In genomic region chr3:158107508-158108095, GRCh38 we compare ENCODE assay signal across 14 cellular contexts. TPM values are rescaled to one million over a fixed set of nuclear protein-coding genes. Genes with fewer than 3 reads are reported as not detected.
DNase-seq lines count a peak whose midpoint lies in the region; ATAC-seq and TF ChIP-seq lines count a peak whose summit lies in the region.
"Had no signal": no experiment of that assay in that cellular context is flagged by ENCODE, and none has a peak within 500 bp of the region (broad histone marks: within the 10 kb centered on the region; RNA-seq: fewer than 3 reads in every experiment).

No MANE protein-coding gene starts in this region.

- TF ChIP-seq POLR2A in lower leg skin (IDR thresholded peaks at IDR 0.05) = no peak

- 34 to 36% methylated on average over 14 of the region's 14 CpGs for WGBS in lower leg skin, 2 donors

- H3K27ac ChIP-seq in CD4-positive, alpha-beta T cell (ENCODE audit: low read depth, low read length) = no peak overlapping the region
- H3K27ac ChIP-seq in WERI-Rb-1 = peak overlapping the region; percentile 41
- H3K27ac ChIP-seq: PC-9, vagina had no signal

- peaks cover 73% of the 10 kb centered on the region for H3K4me1 Mint-ChIP-seq in CD4-positive, alpha-beta T cell (ENCODE audit: low read depth)
- peaks cover 66 to 91% of the 10 kb centered on the region in 2 donors for H3K4me1 Mint-ChIP-seq in immature natural killer cell

- peak overlapping the region; percentile 83 for H3K4me3 Mint-ChIP-seq in CD4-positive, alpha-beta T cell
- peak overlapping the region; percentile 67 to 92 (median 87) for H3K4me3 Mint-ChIP-seq in immature natural killer cell

- POLR2A ChIA-PET in CD4-positive, alpha-beta T cell (lab: Charles Lee) = interaction anchor here (0.6 to 1.5 kb wide), 2 partner anchors 9 to 23 kb away, joined by 3 to 6 read pairs; no protein-coding TSS in a partner anchor

- peaks cover 11% of the 10 kb centered on the region for H3K9me3 ChIP-seq in CD4-positive, alpha-beta T cell (ENCODE audit: control insufficient read depth, low read length)
- no peaks in the 10 kb centered on the region for H3K9me3 ChIP-seq in WERI-Rb-1 (ENCODE audit: severe bottlenecking)
- H3K9me3 ChIP-seq: vagina had no signal

- intact Hi-C loops in CD4-positive, alpha-beta T cell (cut with DNase I, micrococcal nuclease) = no loop called here
- intact Hi-C loops in lower leg skin (cut with DNase I; ENCODE audit: low total_unique reads) = no loop called here

- CTCF ChIA-PET in CD4-positive, alpha-beta T cell (lab: Charles Lee) = no interaction called here

- H3K36me3 ChIP-seq in WERI-Rb-1 = peaks cover 7% of the 10 kb centered on the region
- H3K36me3 ChIP-seq: vagina had no signal

- DNase-seq in CD4-positive, alpha-beta T cell = no peak
- DNase-seq in WERI-Rb-1 (no peak), immature natural killer cell (no peak), lower leg skin (ENCODE audit: low spot score in 2 of 2) (no peak), medulla oblongata (ENCODE audit: extremely low spot score) (no peak), NCI-H524 (lab: John Stamatoyannopoulos, UW) (no peak)
- DNase-seq: activated CD8-positive, alpha-beta memory T cell treated with anti-CD3 and anti-CD28 coated beads, Interleukin-2, amount 50 U/mL, for 4 hours; effector CD4-positive, alpha-beta T cell; GOT3; PC-9 had no signal

- H3K4me3 ChIP-seq in WERI-Rb-1 (ENCODE audit: low read depth, low read length) = peak overlapping the region; percentile 60
- no peak overlapping the region for H3K4me3 ChIP-seq in lower leg skin (ENCODE audit: low read depth, poor library complexity, severe bottlenecking)

- H3K36me3 Mint-ChIP-seq in CD4-positive, alpha-beta T cell (ENCODE audit: low read depth) = peaks cover 22% of the 10 kb centered on the region
- H3K36me3 Mint-ChIP-seq in immature natural killer cell = no peaks in the 10 kb centered on the region

- TF ChIP-seq CTCF in CD4-positive, alpha-beta T cell (IDR thresholded peaks at IDR 0.05) = no peak
- TF ChIP-seq CTCF in WERI-Rb-1 (IDR thresholded peaks at IDR 0.05; ENCODE audit: low read depth, low read length) (no peak), lower leg skin (IDR thresholded peaks at IDR 0.05) (no peak)

- no peak for ATAC-seq in CD4-positive, alpha-beta T cell (ENCODE audit: poor library complexity)
- ATAC-seq in GM18520 (IDR thresholded peaks at IDR 0.05; ENCODE audit: unreplicated experiment) (peak; percentile 35), HG02588 (IDR thresholded peaks at IDR 0.05; ENCODE audit: unreplicated experiment) (no peak)

- H3K27me3 ChIP-seq in CD4-positive, alpha-beta T cell (ENCODE audit: control insufficient read depth, insufficient read depth, low read length) = peaks cover 69% of the 10 kb centered on the region
- H3K27me3 ChIP-seq in WERI-Rb-1 (ENCODE audit: insufficient read depth, low read depth, severe bottlenecking) = no peaks in the 10 kb centered on the region

- peaks cover 70% of the 10 kb centered on the region for H3K27me3 Mint-ChIP-seq in CD4-positive, alpha-beta T cell
- peaks cover 52 to 68% (median 64%) of the 10 kb centered on the region in 3 donors for H3K27me3 Mint-ChIP-seq in immature natural killer cell (ENCODE audit: low read depth in 3 of 3)

- peak overlapping the region; percentile 66 for H3K27ac Mint-ChIP-seq in CD4-positive, alpha-beta T cell
- peak overlapping the region in 1 of 6 donors; percentile 32 for H3K27ac Mint-ChIP-seq in immature natural killer cell

- H3K9me3 Mint-ChIP-seq in CD4-positive, alpha-beta T cell = peaks cover 7% of the 10 kb centered on the region
- H3K9me3 Mint-ChIP-seq in immature natural killer cell = peaks cover 0 to 12% (median under 1%) of the 10 kb centered on the region in 6 donors

RNA-seq across cellular contexts. Expression of gene SHOX2, which starts 1.4 kb away (rescaled TPM):
- total RNA-seq in CD4-positive, alpha-beta T cell = not detected
- polyA plus RNA-seq in immature natural killer cell = not detected
- total RNA-seq in lower leg skin = 1 to 10 TPM; 1.2 to 2.7 (median 1.9) TPM
- total RNA-seq: liver had no signal
- polyA plus RNA-seq: liver had no signal

RNA-seq across cellular contexts. Expression of gene RSRC1, which starts 2.3 kb away (rescaled TPM):
- total RNA-seq in CD4-positive, alpha-beta T cell = 10 to 100 TPM; 22.3 to 24.6 TPM
- 10 to 100 TPM; 15.4 to 37.9 (median 37.1) TPM for polyA plus RNA-seq in immature natural killer cell
- total RNA-seq in lower leg skin = 10 to 100 TPM; 23.5 to 31.8 (median 26.6) TPM
